ENCODE assay signal across 8 cellular contexts in the genomic region with DNA sequence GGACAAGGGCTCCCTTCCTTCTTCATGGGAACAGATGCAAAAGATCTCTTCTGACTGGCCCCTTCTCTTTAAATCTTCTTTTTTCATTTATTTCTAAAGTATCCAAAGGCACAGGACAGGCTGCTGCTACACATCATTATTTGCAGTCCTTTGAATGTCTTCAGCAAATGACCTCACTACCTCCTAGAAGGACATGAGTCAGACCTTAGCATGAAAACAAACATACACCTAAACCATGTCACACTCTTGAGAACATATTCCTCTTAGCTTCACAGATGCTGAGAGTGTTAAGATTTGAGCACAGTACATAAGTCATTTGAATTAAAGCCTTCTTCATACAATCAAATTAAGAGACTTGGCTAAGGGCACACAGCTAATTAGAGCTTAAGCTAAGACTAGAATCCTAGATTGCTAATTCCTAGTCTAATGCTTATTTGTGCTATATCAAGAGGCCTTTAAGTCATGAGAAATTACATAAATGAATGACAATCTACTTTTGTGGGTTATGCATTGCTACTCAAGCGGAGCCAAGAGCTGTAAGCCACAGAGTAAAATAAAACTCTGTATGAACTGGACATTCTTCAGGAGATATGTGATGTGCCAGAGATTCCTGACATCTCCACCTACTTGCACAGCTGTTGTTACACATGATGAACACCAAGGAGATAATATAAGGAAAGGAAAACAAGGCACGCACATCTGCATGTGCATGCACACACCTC.
A peak's percentile ranks its signal among the peaks of the same experiment; 100 is the strongest.
DNase-seq lines count a peak whose midpoint lies in the region; ATAC-seq, FAIRE-seq and TF ChIP-seq lines count a peak whose summit lies in the region.

No MANE protein-coding gene starts in this region.

- H3K36me3 Mint-ChIP-seq in HFFc6 (ENCODE audit: low read depth) = peaks cover 6% of the 10 kb centered on the region
- peaks cover 8% of the 10 kb centered on the region for H3K36me3 Mint-ChIP-seq in natural killer cell treated with Interleukin-12 subunit alpha and Interleukin-12 subunit beta and Interleukin-15 and Interleukin-18, amount 100 ng/mL, for 72 hours

- peak overlapping the region; percentile 40 for H3K4me3 Mint-ChIP-seq in HFFc6
- peak overlapping the region; percentile 45 for H3K4me3 Mint-ChIP-seq in natural killer cell treated with Interleukin-12 subunit alpha and Interleukin-12 subunit beta and Interleukin-15 and Interleukin-18, amount 100 ng/mL, for 72 hours

- no peaks in the 10 kb centered on the region for H3K9me3 Mint-ChIP-seq in HFFc6
- peaks cover 2% of the 10 kb centered on the region for H3K9me3 Mint-ChIP-seq in natural killer cell treated with Interleukin-12 subunit alpha and Interleukin-12 subunit beta and Interleukin-15 and Interleukin-18, amount 100 ng/mL, for 72 hours

- TF ChIP-seq CTCF in HFFc6 (IDR thresholded peaks at IDR 0.05) = no peak

- H3K27me3 Mint-ChIP-seq in HFFc6 (ENCODE audit: insufficient read depth) = no peaks in the 10 kb centered on the region
- H3K27me3 Mint-ChIP-seq in natural killer cell treated with Interleukin-12 subunit alpha and Interleukin-12 subunit beta and Interleukin-15 and Interleukin-18, amount 100 ng/mL, for 72 hours = no peaks in the 10 kb centered on the region

- FAIRE-seq in RCC 7860 (lab: Jason Lieb, UNC) = peak; percentile 95

- peak overlapping the region; percentile 48; the same call in 1 of the 2 replicates for H3K27ac Mint-ChIP-seq in HFFc6
- peak overlapping the region; percentile 58 to 65 for H3K27ac Mint-ChIP-seq in natural killer cell treated with Interleukin-12 subunit alpha and Interleukin-12 subunit beta and Interleukin-15 and Interleukin-18, amount 100 ng/mL, for 72 hours

- DNase-seq in HFFc6 (peak; percentile 58), RCC 7860 (ENCODE audit: low spot score) (peak; percentile 92), NCI-H748 (lab: John Stamatoyannopoulos, UW; ENCODE audit: unreplicated experiment) (no peak), SW 1271 (lab: John Stamatoyannopoulos, UW) (no peak), hepatic stellate cell (ENCODE audit: low spot score) (no peak), NCI-H524 (lab: John Stamatoyannopoulos, UW) (no peak)
- DNase-seq in natural killer cell treated with Interleukin-12 subunit alpha and Interleukin-12 subunit beta and Interleukin-15 and Interleukin-18, amount 100 ng/mL, for 72 hours (ENCODE audit: low spot score) = no peak

- H3K4me1 Mint-ChIP-seq in HFFc6 (ENCODE audit: low read depth) = peaks cover 50% of the 10 kb centered on the region
- peaks cover 21 to 23% of the 10 kb centered on the region in 2 donors for H3K4me1 Mint-ChIP-seq in natural killer cell treated with Interleukin-12 subunit alpha and Interleukin-12 subunit beta and Interleukin-15 and Interleukin-18, amount 100 ng/mL, for 72 hours (ENCODE audit: low read depth in 2 of 2)

- peak; percentile 88 for ATAC-seq in GM18517 (IDR thresholded peaks at IDR 0.05; ENCODE audit: unreplicated experiment)
- peak; percentile 69 to 84 for ATAC-seq in natural killer cell treated with Interleukin-12 subunit alpha and Interleukin-12 subunit beta and Interleukin-15 and Interleukin-18, amount 100 ng/mL, for 72 hours

Comparison
In these comparisons a context has a peak if more than half of its experiments do, and no peak if none do; other contexts are left out.
1. DNase-seq: peak in HFFc6 (single experiment) and RCC 7860 (single experiment); none in natural killer cell treated with Interleukin-12 subunit alpha and Interleukin-12 subunit beta and Interleukin-15 and Interleukin-18, amount 100 ng/mL, for 72 hours (single experiment), NCI-H748 (single experiment), SW 1271 (0 of 2), hepatic stellate cell (single experiment) and NCI-H524 (0 of 2).